21 cellular contexts compared by ENCODE assay signal in genomic region chr11:27108809-27109208, GRCh38.
"Had no signal": no experiment of that assay in that cellular context is flagged by ENCODE, and none has a peak within 500 bp of the region (broad histone marks: within the 10 kb centered on the region; RNA-seq: fewer than 3 reads in every experiment).

No MANE protein-coding gene starts in this region.

- ATAC-seq: effector memory CD8-positive, alpha-beta T cell; esophagus mucosa; gastrocnemius medialis; heart right ventricle; left cardiac atrium; lower lobe of right lung; mucosa of descending colon had no signal

- H3K4me3 ChIP-seq: colonic mucosa, esophagus squamous epithelium, gastrocnemius medialis, heart right ventricle, left ventricle myocardium inferior, lower lobe of right lung, mucosa of descending colon had no signal

- DNase-seq: colonic mucosa; cortex of kidney; effector CD8-positive, alpha-beta T cell; effector memory CD8-positive, alpha-beta T cell; endodermal cell; erythroblast; esophagus squamous epithelium; foreskin fibroblast; foreskin melanocyte; gastrocnemius medialis; glutamatergic neuron; head of caudate nucleus; heart right ventricle; hippocampal formation; left cardiac atrium; left ventricle myocardium inferior; lower lobe of right lung; mesenchymal stem cell; mucosa of descending colon; naive B cell had no signal
